8 cellular contexts compared by ENCODE assay signal in the genomic region with DNA sequence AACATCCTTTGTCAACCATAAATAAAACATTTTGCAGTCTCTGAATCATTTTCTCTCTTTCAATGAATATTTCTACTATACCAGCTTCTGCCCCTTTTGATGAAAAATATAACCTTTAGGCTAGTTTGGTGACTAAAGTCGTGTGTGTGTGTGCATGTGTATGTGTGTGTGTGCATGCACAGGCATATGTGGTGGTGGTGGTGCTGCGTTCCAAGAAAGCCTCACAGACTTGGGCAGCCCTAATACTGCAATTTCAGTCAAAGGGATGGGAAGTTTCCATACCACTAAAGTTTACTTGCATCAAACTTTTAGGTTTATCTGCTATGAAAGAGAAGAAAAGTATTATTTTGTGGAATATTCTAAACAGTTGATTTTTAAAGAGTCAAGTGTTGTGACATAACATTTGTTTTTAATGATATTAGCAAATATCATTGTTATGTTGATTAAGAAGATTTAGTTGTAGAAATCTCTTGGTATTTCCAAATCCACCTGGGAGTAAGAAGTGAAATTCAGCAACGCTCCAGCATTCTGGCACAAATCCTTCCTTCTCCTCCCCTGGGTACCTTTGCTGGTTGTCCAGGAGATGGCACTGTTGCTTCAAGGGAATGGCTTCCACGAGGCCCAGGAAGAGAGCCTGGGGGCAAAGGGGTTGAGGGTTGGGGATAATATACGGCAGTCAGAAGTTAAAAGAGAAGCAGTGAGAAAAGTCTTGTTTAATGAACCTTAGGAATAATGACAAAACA. TPM values are rescaled to one million over a fixed set of nuclear protein-coding genes. Genes with fewer than 3 reads are reported as not detected.
DNase-seq lines count a peak whose midpoint lies in the region; ATAC-seq and TF ChIP-seq lines count a peak whose summit lies in the region.

No MANE protein-coding gene starts in this region.

- H3K36me3 ChIP-seq in right atrium auricular region = no peaks in the 10 kb centered on the region

- no peaks in the 10 kb centered on the region for H3K27me3 ChIP-seq in right atrium auricular region

- no peaks in the 10 kb centered on the region for H3K9me3 ChIP-seq in right atrium auricular region

- no peak overlapping the region for H3K27ac ChIP-seq in right atrium auricular region

- H3K4me1 ChIP-seq in right atrium auricular region = no peaks in the 10 kb centered on the region

- no peaks in the 10 kb centered on the region for H3K9me3 Mint-ChIP-seq in activated naive CD8-positive, alpha-beta T cell treated with anti-CD3 and anti-CD28 coated beads, Interleukin-2, amount 50 U/mL, for 24 hours
- no peaks in the 10 kb centered on the region for H3K9me3 Mint-ChIP-seq in activated naive CD8-positive, alpha-beta T cell treated with anti-CD3 and anti-CD28 coated beads for 36 hours

- DNase-seq in activated naive CD8-positive, alpha-beta T cell treated with anti-CD3 and anti-CD28 coated beads, Interleukin-2, amount 50 U/mL, for 24 hours = peak; percentile 15
- DNase-seq in activated naive CD8-positive, alpha-beta T cell treated with anti-CD3 and anti-CD28 coated beads for 36 hours = no peak
- peak; percentile 45 for DNase-seq in NCI-H2171 (lab: John Stamatoyannopoulos, UW)
- DNase-seq in amygdala (lab: John Stamatoyannopoulos, UW) = peak in 47 of 56 donors; percentile 3 to 82 (median 42)
- DNase-seq in right atrium auricular region (ENCODE audit: low spot score) = no peak
- DNase-seq in retina = peak; percentile 54
- no peak for DNase-seq in activated T-cell treated with anti-CD3 and anti-CD28 coated beads for 4 hours

- ATAC-seq in activated naive CD8-positive, alpha-beta T cell treated with anti-CD3 and anti-CD28 coated beads, Interleukin-2, amount 50 U/mL, for 24 hours = peak; percentile 46
- ATAC-seq in HG02885 (IDR thresholded peaks at IDR 0.05; ENCODE audit: poor library complexity, unreplicated experiment) = peak; percentile 80

- no peaks in the 10 kb centered on the region for H3K4me1 Mint-ChIP-seq in activated naive CD8-positive, alpha-beta T cell treated with anti-CD3 and anti-CD28 coated beads, Interleukin-2, amount 50 U/mL, for 24 hours
- H3K4me1 Mint-ChIP-seq in activated naive CD8-positive, alpha-beta T cell treated with anti-CD3 and anti-CD28 coated beads for 36 hours = no peaks in the 10 kb centered on the region

- no peak overlapping the region for H3K4me3 ChIP-seq in right atrium auricular region

- H3K4me3 Mint-ChIP-seq in activated naive CD8-positive, alpha-beta T cell treated with anti-CD3 and anti-CD28 coated beads, Interleukin-2, amount 50 U/mL, for 24 hours = no peak overlapping the region
- H3K4me3 Mint-ChIP-seq in activated naive CD8-positive, alpha-beta T cell treated with anti-CD3 and anti-CD28 coated beads for 36 hours = no peak overlapping the region

- no peaks in the 10 kb centered on the region for H3K36me3 Mint-ChIP-seq in activated naive CD8-positive, alpha-beta T cell treated with anti-CD3 and anti-CD28 coated beads, Interleukin-2, amount 50 U/mL, for 24 hours (ENCODE audit: low read depth)
- no peaks in the 10 kb centered on the region for H3K36me3 Mint-ChIP-seq in activated naive CD8-positive, alpha-beta T cell treated with anti-CD3 and anti-CD28 coated beads for 36 hours

- H3K27me3 Mint-ChIP-seq in activated naive CD8-positive, alpha-beta T cell treated with anti-CD3 and anti-CD28 coated beads, Interleukin-2, amount 50 U/mL, for 24 hours = peaks cover 4% of the 10 kb centered on the region
- peaks cover 22% of the 10 kb centered on the region for H3K27me3 Mint-ChIP-seq in activated naive CD8-positive, alpha-beta T cell treated with anti-CD3 and anti-CD28 coated beads for 36 hours

- H3K27ac Mint-ChIP-seq in activated naive CD8-positive, alpha-beta T cell treated with anti-CD3 and anti-CD28 coated beads, Interleukin-2, amount 50 U/mL, for 24 hours = no peak overlapping the region
- H3K27ac Mint-ChIP-seq in activated naive CD8-positive, alpha-beta T cell treated with anti-CD3 and anti-CD28 coated beads for 36 hours = no peak overlapping the region

- TF ChIP-seq CTCF in right atrium auricular region (IDR thresholded peaks at IDR 0.05) = peak; percentile 95

RNA-seq across cellular contexts. Expression of a gene that starts 41.5 kb away (rescaled TPM):
- not detected for total RNA-seq in activated naive CD8-positive, alpha-beta T cell treated with anti-CD3 and anti-CD28 coated beads for 36 hours
- total RNA-seq in right atrium auricular region = 1 to 10 TPM; 1.5 to 4.6 TPM

Comparison
In these comparisons a context has a peak if more than half of its experiments do, and no peak if none do; other contexts are left out.
1. DNase-seq: peak in activated naive CD8-positive, alpha-beta T cell treated with anti-CD3 and anti-CD28 coated beads, Interleukin-2, amount 50 U/mL, for 24 hours (single experiment), NCI-H2171 (single experiment), amygdala (47 of 56) and retina (single experiment); none in activated naive CD8-positive, alpha-beta T cell treated with anti-CD3 and anti-CD28 coated beads for 36 hours (single experiment), right atrium auricular region (single experiment) and activated T-cell treated with anti-CD3 and anti-CD28 coated beads for 4 hours (single experiment).